12 cellular contexts compared by ENCODE assay signal in genomic region chr11:103929168-103929903, GRCh38.
DNase-seq lines count a peak whose midpoint lies in the region; ATAC-seq, FAIRE-seq and TF ChIP-seq lines count a peak whose summit lies in the region.
"Had no signal": no experiment of that assay in that cellular context is flagged by ENCODE, and none has a peak within 500 bp of the region (broad histone marks: within the 10 kb centered on the region; RNA-seq: fewer than 3 reads in every experiment).

No MANE protein-coding gene starts in this region.

- TF ChIP-seq CTCF in D721Med (IDR thresholded peaks at IDR 0.05; ENCODE audit: insufficient read depth, missing control alignments), result no peak

- DNase-seq in germinal center (ENCODE audit: low spot score) (peak; percentile 61), NCI-H524 treated with DMSO at 0.1 percent for 48 hours (lab: John Stamatoyannopoulos, UW) (no peak), NCI-H1092 treated with DMSO at 0.1 percent for 48 hours (lab: John Stamatoyannopoulos, UW) (no peak), D721Med (ENCODE audit: insufficient read length, low spot score) (no peak), HUDEP-2 (lab: John Stamatoyannopoulos, UW; ENCODE audit: unreplicated experiment in 76 of 76) (no peak)
- DNase-seq: erythroblast, left ventricle myocardium inferior, NCI-H1417 treated with DMSO at 0.1 percent for 48 hours had no signal

- ATAC-seq in GM18517 (IDR thresholded peaks at IDR 0.05; ENCODE audit: unreplicated experiment) (peak; percentile 97), GM21515 (IDR thresholded peaks at IDR 0.05; ENCODE audit: unreplicated experiment) (peak; percentile 92), HG03103 (IDR thresholded peaks at IDR 0.05; ENCODE audit: low read depth, unreplicated experiment) (peak; percentile 94)

- FAIRE-seq in D721Med (lab: Jason Lieb, UNC), result no peak
- FAIRE-seq: H1 had no signal
